Comparison of ENCODE assay signal across 1 cellular context in the genomic region with DNA sequence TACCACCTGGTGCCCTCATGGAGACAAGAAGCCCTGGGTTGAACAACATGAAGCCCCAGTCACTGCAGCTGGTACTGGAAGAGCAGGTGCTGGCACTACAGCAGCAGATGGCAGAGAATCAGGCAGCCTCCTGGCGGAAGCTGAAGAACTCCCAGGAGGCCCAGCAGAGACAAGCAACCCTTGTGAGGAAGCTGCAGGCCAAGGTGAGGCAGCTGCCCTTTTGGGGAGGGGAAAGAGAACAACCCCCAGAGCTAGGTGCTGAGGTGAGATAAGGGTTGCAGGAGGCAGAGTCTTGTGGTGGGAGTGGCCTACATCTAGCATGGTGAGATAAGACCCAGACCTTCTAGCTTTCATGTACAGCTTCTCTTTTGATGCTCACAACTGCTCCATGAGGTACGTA.
A peak's percentile ranks its signal among the peaks of the same experiment; 100 is the strongest.
TF ChIP-seq lines count a peak whose summit lies in the region.

No MANE protein-coding gene starts in this region.

TF ChIP-seq in HepG2, 621 proteins besides CTCF, POLR2A, EP300 and RAD21:
- no peak for TF ChIP-seq ZNF44 (CRISPR knock-in tag; IDR thresholded peaks at IDR 0.05)
- no peak for TF ChIP-seq ZNF224 (CRISPR knock-in tag; IDR thresholded peaks at IDR 0.05)
- TF ChIP-seq, protein P1, sequence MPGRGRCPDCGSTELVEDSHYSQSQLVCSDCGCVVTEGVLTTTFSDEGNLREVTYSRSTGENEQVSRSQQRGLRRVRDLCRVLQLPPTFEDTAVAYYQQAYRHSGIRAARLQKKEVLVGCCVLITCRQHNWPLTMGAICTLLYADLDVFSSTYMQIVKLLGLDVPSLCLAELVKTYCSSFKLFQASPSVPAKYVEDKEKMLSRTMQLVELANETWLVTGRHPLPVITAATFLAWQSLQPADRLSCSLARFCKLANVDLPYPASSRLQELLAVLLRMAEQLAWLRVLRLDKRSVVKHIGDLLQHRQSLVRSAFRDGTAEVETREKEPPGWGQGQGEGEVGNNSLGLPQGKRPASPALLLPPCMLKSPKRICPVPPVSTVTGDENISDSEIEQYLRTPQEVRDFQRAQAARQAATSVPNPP (CRISPR knock-in tag; IDR thresholded peaks at IDR 0.05) = no peak
- TF ChIP-seq ZNF891 (CRISPR knock-in tag; IDR thresholded peaks at IDR 0.05) = 0 out of 2 replicates have a peak, but pooled peaks have one; percentile 26
- no peak for TF ChIP-seq CBX5 (CRISPR knock-in tag; IDR thresholded peaks at IDR 0.05; ENCODE audit: borderline replicate concordance)
- no peak for TF ChIP-seq ZNF616 (CRISPR knock-in tag; IDR thresholded peaks at IDR 0.05; ENCODE audit: low read depth)
- no peak for TF ChIP-seq FOXP1 (IDR thresholded peaks at IDR 0.05)
- no peak for TF ChIP-seq FOXP1 (CRISPR knock-in tag; IDR thresholded peaks at IDR 0.05)
- TF ChIP-seq ZNF138 (CRISPR knock-in tag; IDR thresholded peaks at IDR 0.05; ENCODE audit: low read depth) = no peak
- TF ChIP-seq ZNF788 (CRISPR knock-in tag; IDR thresholded peaks at IDR 0.05; ENCODE audit: borderline replicate concordance) = no peak
- TF ChIP-seq ZNF143 (CRISPR knock-in tag; IDR thresholded peaks at IDR 0.05) = no peak
- TF ChIP-seq, protein P2, sequence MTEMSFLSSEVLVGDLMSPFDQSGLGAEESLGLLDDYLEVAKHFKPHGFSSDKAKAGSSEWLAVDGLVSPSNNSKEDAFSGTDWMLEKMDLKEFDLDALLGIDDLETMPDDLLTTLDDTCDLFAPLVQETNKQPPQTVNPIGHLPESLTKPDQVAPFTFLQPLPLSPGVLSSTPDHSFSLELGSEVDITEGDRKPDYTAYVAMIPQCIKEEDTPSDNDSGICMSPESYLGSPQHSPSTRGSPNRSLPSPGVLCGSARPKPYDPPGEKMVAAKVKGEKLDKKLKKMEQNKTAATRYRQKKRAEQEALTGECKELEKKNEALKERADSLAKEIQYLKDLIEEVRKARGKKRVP (CRISPR knock-in tag; IDR thresholded peaks at IDR 0.05) = no peak
- no peak for TF ChIP-seq ZNF607 (CRISPR knock-in tag; IDR thresholded peaks at IDR 0.05; ENCODE audit: borderline replicate concordance)
- TF ChIP-seq, protein P3, sequence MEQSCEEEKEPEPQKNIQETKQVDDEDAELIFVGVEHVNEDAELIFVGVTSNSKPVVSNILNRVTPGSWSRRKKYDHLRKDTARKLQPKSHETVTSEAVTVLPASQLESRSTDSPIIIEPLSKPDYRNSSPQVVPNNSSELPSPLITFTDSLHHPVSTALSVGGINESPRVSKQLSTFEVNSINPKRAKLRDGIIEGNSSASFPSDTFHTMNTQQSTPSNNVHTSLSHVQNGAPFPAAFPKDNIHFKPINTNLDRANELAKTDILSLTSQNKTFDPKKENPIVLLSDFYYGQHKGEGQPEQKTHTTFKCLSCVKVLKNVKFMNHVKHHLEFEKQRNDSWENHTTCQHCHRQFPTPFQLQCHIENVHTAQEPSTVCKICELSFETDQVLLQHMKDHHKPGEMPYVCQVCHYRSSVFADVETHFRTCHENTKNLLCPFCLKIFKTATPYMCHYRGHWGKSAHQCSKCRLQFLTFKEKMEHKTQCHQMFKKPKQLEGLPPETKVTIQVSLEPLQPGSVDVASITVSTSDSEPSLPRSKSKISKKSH (CRISPR knock-in tag; IDR thresholded peaks at IDR 0.05; ENCODE audit: borderline replicate concordance) = 0 out of 2 replicates have a peak, but pooled peaks have one; percentile 32
- TF ChIP-seq MTA1 (CRISPR knock-in tag; IDR thresholded peaks at IDR 0.05; ENCODE audit: borderline replicate concordance) = no peak
- no peak for TF ChIP-seq ZNF282 (IDR thresholded peaks at IDR 0.05; ENCODE audit: partially characterized antibody)
